ENCODE assay signal across 1 cellular context in the genomic region with DNA sequence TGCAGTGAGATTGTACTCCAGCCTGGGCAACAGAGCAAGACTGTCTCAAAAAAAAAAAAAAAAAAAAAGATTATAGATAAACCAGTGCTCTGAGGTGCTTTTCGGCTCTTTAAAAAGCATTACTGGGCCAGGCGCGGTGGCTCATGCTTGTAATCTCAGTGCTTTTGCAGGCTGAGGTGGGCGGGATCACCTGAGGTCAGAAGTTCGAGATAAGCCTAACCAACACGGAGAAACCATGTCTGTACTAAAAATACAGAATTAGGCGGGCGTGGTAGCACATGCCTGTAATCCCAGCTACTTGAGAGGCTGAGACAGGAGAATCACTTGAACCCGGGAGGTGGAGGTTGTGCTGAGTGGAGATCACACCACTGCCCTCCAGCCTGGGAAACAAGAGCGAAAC.
TF ChIP-seq lines count a peak whose summit lies in the region.

No MANE protein-coding gene starts in this region.

TF ChIP-seq in K562, 482 proteins besides CTCF, POLR2A, EP300 and RAD21 (continued from another document and continues in another):
- TF ChIP-seq, protein P1, sequence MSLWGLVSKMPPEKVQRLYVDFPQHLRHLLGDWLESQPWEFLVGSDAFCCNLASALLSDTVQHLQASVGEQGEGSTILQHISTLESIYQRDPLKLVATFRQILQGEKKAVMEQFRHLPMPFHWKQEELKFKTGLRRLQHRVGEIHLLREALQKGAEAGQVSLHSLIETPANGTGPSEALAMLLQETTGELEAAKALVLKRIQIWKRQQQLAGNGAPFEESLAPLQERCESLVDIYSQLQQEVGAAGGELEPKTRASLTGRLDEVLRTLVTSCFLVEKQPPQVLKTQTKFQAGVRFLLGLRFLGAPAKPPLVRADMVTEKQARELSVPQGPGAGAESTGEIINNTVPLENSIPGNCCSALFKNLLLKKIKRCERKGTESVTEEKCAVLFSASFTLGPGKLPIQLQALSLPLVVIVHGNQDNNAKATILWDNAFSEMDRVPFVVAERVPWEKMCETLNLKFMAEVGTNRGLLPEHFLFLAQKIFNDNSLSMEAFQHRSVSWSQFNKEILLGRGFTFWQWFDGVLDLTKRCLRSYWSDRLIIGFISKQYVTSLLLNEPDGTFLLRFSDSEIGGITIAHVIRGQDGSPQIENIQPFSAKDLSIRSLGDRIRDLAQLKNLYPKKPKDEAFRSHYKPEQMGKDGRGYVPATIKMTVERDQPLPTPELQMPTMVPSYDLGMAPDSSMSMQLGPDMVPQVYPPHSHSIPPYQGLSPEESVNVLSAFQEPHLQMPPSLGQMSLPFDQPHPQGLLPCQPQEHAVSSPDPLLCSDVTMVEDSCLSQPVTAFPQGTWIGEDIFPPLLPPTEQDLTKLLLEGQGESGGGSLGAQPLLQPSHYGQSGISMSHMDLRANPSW (CRISPR knock-in tag; IDR thresholded peaks at IDR 0.05): no peak
- no peak for TF ChIP-seq GABPB2 (CRISPR knock-in tag; conservative IDR thresholded peaks at IDR 0.05)
- TF ChIP-seq CREM (IDR thresholded peaks at IDR 0.05; ENCODE audit: low read depth): peak; percentile 71
- TF ChIP-seq PCBP1 (IDR thresholded peaks at IDR 0.05; ENCODE audit: low read depth, low read length, poor library complexity, severe bottlenecking): no peak
- no peak for TF ChIP-seq HEY1 (CRISPR knock-in tag; IDR thresholded peaks at IDR 0.05; ENCODE audit: borderline replicate concordance)
- TF ChIP-seq, protein P2, sequence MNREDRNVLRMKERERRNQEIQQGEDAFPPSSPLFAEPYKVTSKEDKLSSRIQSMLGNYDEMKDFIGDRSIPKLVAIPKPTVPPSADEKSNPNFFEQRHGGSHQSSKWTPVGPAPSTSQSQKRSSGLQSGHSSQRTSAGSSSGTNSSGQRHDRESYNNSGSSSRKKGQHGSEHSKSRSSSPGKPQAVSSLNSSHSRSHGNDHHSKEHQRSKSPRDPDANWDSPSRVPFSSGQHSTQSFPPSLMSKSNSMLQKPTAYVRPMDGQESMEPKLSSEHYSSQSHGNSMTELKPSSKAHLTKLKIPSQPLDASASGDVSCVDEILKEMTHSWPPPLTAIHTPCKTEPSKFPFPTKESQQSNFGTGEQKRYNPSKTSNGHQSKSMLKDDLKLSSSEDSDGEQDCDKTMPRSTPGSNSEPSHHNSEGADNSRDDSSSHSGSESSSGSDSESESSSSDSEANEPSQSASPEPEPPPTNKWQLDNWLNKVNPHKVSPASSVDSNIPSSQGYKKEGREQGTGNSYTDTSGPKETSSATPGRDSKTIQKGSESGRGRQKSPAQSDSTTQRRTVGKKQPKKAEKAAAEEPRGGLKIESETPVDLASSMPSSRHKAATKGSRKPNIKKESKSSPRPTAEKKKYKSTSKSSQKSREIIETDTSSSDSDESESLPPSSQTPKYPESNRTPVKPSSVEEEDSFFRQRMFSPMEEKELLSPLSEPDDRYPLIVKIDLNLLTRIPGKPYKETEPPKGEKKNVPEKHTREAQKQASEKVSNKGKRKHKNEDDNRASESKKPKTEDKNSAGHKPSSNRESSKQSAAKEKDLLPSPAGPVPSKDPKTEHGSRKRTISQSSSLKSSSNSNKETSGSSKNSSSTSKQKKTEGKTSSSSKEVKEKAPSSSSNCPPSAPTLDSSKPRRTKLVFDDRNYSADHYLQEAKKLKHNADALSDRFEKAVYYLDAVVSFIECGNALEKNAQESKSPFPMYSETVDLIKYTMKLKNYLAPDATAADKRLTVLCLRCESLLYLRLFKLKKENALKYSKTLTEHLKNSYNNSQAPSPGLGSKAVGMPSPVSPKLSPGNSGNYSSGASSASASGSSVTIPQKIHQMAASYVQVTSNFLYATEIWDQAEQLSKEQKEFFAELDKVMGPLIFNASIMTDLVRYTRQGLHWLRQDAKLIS (CRISPR knock-in tag; IDR thresholded peaks at IDR 0.05): no peak
- TF ChIP-seq ZNF124 (CRISPR knock-in tag; IDR thresholded peaks at IDR 0.05): no peak
- TF ChIP-seq, protein P3, sequence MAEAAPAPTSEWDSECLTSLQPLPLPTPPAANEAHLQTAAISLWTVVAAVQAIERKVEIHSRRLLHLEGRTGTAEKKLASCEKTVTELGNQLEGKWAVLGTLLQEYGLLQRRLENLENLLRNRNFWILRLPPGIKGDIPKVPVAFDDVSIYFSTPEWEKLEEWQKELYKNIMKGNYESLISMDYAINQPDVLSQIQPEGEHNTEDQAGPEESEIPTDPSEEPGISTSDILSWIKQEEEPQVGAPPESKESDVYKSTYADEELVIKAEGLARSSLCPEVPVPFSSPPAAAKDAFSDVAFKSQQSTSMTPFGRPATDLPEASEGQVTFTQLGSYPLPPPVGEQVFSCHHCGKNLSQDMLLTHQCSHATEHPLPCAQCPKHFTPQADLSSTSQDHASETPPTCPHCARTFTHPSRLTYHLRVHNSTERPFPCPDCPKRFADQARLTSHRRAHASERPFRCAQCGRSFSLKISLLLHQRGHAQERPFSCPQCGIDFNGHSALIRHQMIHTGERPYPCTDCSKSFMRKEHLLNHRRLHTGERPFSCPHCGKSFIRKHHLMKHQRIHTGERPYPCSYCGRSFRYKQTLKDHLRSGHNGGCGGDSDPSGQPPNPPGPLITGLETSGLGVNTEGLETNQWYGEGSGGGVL (CRISPR knock-in tag; IDR thresholded peaks at IDR 0.05): no peak
- no peak for TF ChIP-seq ZNF778 (CRISPR knock-in tag; IDR thresholded peaks at IDR 0.05)
- no peak for TF ChIP-seq PRPF4 (IDR thresholded peaks at IDR 0.05; ENCODE audit: insufficient read depth, low read depth, low read length, poor library complexity, severe bottlenecking)
- TF ChIP-seq XRCC4 (IDR thresholded peaks at IDR 0.05; ENCODE audit: extremely low read depth, insufficient read depth, insufficient read length): no peak
- TF ChIP-seq NFIX (CRISPR knock-in tag; IDR thresholded peaks at IDR 0.05; ENCODE audit: low read depth): no peak
- TF ChIP-seq NCOA2 (IDR thresholded peaks at IDR 0.05; ENCODE audit: partially characterized antibody in 2 of 2): no peak
- TF ChIP-seq ZNF431 (CRISPR knock-in tag; IDR thresholded peaks at IDR 0.05): no peak
- no peak for TF ChIP-seq ZNF41 (CRISPR knock-in tag; conservative IDR thresholded peaks at IDR 0.05)
- TF ChIP-seq SREBF2 (CRISPR knock-in tag; IDR thresholded peaks at IDR 0.05): no peak
- peak in 1 of 2 experiments; percentile 66; a peak in 2 of 4 replicates for TF ChIP-seq HDAC1 (IDR thresholded peaks at IDR 0.05)
- TF ChIP-seq, protein P4, sequence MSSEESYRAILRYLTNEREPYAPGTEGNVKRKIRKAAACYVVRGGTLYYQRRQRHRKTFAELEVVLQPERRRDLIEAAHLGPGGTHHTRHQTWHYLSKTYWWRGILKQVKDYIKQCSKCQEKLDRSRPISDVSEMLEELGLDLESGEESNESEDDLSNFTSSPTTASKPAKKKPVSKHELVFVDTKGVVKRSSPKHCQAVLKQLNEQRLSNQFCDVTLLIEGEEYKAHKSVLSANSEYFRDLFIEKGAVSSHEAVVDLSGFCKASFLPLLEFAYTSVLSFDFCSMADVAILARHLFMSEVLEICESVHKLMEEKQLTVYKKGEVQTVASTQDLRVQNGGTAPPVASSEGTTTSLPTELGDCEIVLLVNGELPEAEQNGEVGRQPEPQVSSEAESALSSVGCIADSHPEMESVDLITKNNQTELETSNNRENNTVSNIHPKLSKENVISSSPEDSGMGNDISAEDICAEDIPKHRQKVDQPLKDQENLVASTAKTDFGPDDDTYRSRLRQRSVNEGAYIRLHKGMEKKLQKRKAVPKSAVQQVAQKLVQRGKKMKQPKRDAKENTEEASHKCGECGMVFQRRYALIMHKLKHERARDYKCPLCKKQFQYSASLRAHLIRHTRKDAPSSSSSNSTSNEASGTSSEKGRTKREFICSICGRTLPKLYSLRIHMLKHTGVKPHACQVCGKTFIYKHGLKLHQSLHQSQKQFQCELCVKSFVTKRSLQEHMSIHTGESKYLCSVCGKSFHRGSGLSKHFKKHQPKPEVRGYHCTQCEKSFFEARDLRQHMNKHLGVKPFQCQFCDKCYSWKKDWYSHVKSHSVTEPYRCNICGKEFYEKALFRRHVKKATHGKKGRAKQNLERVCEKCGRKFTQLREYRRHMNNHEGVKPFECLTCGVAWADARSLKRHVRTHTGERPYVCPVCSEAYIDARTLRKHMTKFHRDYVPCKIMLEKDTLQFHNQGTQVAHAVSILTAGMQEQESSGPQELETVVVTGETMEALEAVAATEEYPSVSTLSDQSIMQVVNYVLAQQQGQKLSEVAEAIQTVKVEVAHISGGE (CRISPR knock-in tag; IDR thresholded peaks at IDR 0.05): peak in 1 of 3 experiments; percentile 35; a peak in 1 of 6 replicates
- TF ChIP-seq, protein P5, sequence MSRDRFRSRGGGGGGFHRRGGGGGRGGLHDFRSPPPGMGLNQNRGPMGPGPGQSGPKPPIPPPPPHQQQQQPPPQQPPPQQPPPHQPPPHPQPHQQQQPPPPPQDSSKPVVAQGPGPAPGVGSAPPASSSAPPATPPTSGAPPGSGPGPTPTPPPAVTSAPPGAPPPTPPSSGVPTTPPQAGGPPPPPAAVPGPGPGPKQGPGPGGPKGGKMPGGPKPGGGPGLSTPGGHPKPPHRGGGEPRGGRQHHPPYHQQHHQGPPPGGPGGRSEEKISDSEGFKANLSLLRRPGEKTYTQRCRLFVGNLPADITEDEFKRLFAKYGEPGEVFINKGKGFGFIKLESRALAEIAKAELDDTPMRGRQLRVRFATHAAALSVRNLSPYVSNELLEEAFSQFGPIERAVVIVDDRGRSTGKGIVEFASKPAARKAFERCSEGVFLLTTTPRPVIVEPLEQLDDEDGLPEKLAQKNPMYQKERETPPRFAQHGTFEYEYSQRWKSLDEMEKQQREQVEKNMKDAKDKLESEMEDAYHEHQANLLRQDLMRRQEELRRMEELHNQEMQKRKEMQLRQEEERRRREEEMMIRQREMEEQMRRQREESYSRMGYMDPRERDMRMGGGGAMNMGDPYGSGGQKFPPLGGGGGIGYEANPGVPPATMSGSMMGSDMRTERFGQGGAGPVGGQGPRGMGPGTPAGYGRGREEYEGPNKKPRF (IDR thresholded peaks at IDR 0.05; ENCODE audit: low read depth, low read length): no peak
- TF ChIP-seq, protein P6, sequence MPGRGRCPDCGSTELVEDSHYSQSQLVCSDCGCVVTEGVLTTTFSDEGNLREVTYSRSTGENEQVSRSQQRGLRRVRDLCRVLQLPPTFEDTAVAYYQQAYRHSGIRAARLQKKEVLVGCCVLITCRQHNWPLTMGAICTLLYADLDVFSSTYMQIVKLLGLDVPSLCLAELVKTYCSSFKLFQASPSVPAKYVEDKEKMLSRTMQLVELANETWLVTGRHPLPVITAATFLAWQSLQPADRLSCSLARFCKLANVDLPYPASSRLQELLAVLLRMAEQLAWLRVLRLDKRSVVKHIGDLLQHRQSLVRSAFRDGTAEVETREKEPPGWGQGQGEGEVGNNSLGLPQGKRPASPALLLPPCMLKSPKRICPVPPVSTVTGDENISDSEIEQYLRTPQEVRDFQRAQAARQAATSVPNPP (IDR thresholded peaks at IDR 0.05; ENCODE audit: borderline replicate concordance, insufficient read depth, insufficient read length): no peak
- TF ChIP-seq, protein P7, sequence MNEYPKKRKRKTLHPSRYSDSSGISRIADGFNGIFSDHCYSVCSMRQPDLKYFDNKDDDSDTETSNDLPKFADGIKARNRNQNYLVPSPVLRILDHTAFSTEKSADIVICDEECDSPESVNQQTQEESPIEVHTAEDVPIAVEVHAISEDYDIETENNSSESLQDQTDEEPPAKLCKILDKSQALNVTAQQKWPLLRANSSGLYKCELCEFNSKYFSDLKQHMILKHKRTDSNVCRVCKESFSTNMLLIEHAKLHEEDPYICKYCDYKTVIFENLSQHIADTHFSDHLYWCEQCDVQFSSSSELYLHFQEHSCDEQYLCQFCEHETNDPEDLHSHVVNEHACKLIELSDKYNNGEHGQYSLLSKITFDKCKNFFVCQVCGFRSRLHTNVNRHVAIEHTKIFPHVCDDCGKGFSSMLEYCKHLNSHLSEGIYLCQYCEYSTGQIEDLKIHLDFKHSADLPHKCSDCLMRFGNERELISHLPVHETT (CRISPR knock-in tag; conservative IDR thresholded peaks at IDR 0.05 in 1 of 2, IDR thresholded peaks at IDR 0.05 in 1 of 2): no peak
- TF ChIP-seq CAMTA2 (CRISPR knock-in tag; conservative IDR thresholded peaks at IDR 0.05): no peak
- TF ChIP-seq KLF1 (tag; IDR thresholded peaks at IDR 0.05): 0 out of 2 replicates have a peak, but pooled peaks have one; percentile 31
- TF ChIP-seq ZNF217 (CRISPR knock-in tag; IDR thresholded peaks at IDR 0.05): no peak
- TF ChIP-seq, protein P8, sequence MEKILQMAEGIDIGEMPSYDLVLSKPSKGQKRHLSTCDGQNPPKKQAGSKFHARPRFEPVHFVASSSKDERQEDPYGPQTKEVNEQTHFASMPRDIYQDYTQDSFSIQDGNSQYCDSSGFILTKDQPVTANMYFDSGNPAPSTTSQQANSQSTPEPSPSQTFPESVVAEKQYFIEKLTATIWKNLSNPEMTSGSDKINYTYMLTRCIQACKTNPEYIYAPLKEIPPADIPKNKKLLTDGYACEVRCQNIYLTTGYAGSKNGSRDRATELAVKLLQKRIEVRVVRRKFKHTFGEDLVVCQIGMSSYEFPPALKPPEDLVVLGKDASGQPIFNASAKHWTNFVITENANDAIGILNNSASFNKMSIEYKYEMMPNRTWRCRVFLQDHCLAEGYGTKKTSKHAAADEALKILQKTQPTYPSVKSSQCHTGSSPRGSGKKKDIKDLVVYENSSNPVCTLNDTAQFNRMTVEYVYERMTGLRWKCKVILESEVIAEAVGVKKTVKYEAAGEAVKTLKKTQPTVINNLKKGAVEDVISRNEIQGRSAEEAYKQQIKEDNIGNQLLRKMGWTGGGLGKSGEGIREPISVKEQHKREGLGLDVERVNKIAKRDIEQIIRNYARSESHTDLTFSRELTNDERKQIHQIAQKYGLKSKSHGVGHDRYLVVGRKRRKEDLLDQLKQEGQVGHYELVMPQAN (IDR thresholded peaks at IDR 0.05; ENCODE audit: borderline replicate concordance): no peak
- no peak for TF ChIP-seq ILF3 (IDR thresholded peaks at IDR 0.05; ENCODE audit: borderline replicate concordance)
- no peak for TF ChIP-seq RFX7 (CRISPR knock-in tag; IDR thresholded peaks at IDR 0.05)
- no peak for TF ChIP-seq NFXL1 (CRISPR knock-in tag; IDR thresholded peaks at IDR 0.05)
- no peak for TF ChIP-seq JUNB (CRISPR knock-in tag; conservative IDR thresholded peaks at IDR 0.05)
- no peak for TF ChIP-seq ZNF699 (CRISPR knock-in tag; IDR thresholded peaks at IDR 0.05; ENCODE audit: insufficient replicate concordance)
- TF ChIP-seq ZNF644 (tag; IDR thresholded peaks at IDR 0.05; ENCODE audit: low read depth): no peak
- no peak for TF ChIP-seq SIN3B (IDR thresholded peaks at IDR 0.05; ENCODE audit: low read depth)
- TF ChIP-seq SP1 (CRISPR knock-in tag; IDR thresholded peaks at IDR 0.05): no peak
- TF ChIP-seq ZFP30 (CRISPR knock-in tag; IDR thresholded peaks at IDR 0.05; ENCODE audit: borderline replicate concordance): no peak
- TF ChIP-seq PHF20 (IDR thresholded peaks at IDR 0.05; ENCODE audit: partially characterized antibody): no peak
- TF ChIP-seq RBM15 (IDR thresholded peaks at IDR 0.05; ENCODE audit: insufficient read depth, low read length): no peak
- TF ChIP-seq IFI16 (CRISPR knock-in tag; IDR thresholded peaks at IDR 0.05): no peak
- no peak for TF ChIP-seq ZNF224 (CRISPR knock-in tag; IDR thresholded peaks at IDR 0.05)
- TF ChIP-seq SMC3 (conservative IDR thresholded peaks at IDR 0.05; ENCODE audit: insufficient read depth, low read depth, low read length): no peak
- TF ChIP-seq ZSCAN32 (CRISPR knock-in tag; IDR thresholded peaks at IDR 0.05): no peak
- TF ChIP-seq ZNF707 (CRISPR knock-in tag; conservative IDR thresholded peaks at IDR 0.05): no peak
- no peak for TF ChIP-seq DIDO1 (tag; IDR thresholded peaks at IDR 0.05; ENCODE audit: low read depth)
- TF ChIP-seq NFRKB (IDR thresholded peaks at IDR 0.05; ENCODE audit: low read depth): no peak
- TF ChIP-seq JUND (IDR thresholded peaks at IDR 0.05; ENCODE audit: borderline replicate concordance, low read depth, low read length): peak; percentile 71
- peak; percentile 46; the same call in 1 of the 3 replicates for TF ChIP-seq JUND (tag; IDR thresholded peaks at IDR 0.05; ENCODE audit: borderline replicate concordance, low read depth, low read length)
- TF ChIP-seq POLR2H (tag; IDR thresholded peaks at IDR 0.05; ENCODE audit: low read depth): 0 out of 2 replicates have a peak, but pooled peaks have one; percentile 13
